ENCODE assay signal across 1 cellular context in genomic region chr17:79808763-79809529, GRCh38.
A peak's percentile ranks its signal among the peaks of the same experiment; 100 is the strongest.
TF ChIP-seq lines count a peak whose summit lies in the region.

No MANE protein-coding gene starts in this region.

TF ChIP-seq in HepG2, 621 proteins besides CTCF, POLR2A, EP300 and RAD21 (continued from another document and continues in another):
- peak; percentile 35; the same call in 1 of the 2 replicates for TF ChIP-seq TFDP1 (CRISPR knock-in tag; IDR thresholded peaks at IDR 0.05; ENCODE audit: borderline replicate concordance)
- TF ChIP-seq RFX5 (IDR thresholded peaks at IDR 0.05; ENCODE audit: low read depth, low read length): 0 out of 2 replicates have a peak, but pooled peaks have one; percentile 13
- TF ChIP-seq FOXA3 (CRISPR knock-in tag; IDR thresholded peaks at IDR 0.05): peak; percentile 28; the same call in 1 of the 2 replicates
- TF ChIP-seq ZNF326 (CRISPR knock-in tag; IDR thresholded peaks at IDR 0.05; ENCODE audit: borderline replicate concordance): 0 out of 2 replicates have a peak, but pooled peaks have one; percentile 37
- peak; percentile 83; the same call in 1 of the 2 replicates for TF ChIP-seq ZSCAN25 (CRISPR knock-in tag; IDR thresholded peaks at IDR 0.05)
- TF ChIP-seq ZNF263 (CRISPR knock-in tag; IDR thresholded peaks at IDR 0.05): peak; percentile 76
- TF ChIP-seq ZBED4 (CRISPR knock-in tag; IDR thresholded peaks at IDR 0.05; ENCODE audit: borderline replicate concordance): peak; percentile 38; the same call in 1 of the 2 replicates
- peak; percentile 24; the same call in 1 of the 2 replicates for TF ChIP-seq ZNF225 (CRISPR knock-in tag; IDR thresholded peaks at IDR 0.05)
- no peak for TF ChIP-seq SOX13 (IDR thresholded peaks at IDR 0.05)
- TF ChIP-seq SOX13 (CRISPR knock-in tag; conservative IDR thresholded peaks at IDR 0.05 in 1 of 2, IDR thresholded peaks at IDR 0.05 in 1 of 2): peak in 1 of 2 experiments; percentile 46; a peak in 1 of 4 replicates
- no peak; the same call in 1 of the 2 replicates for TF ChIP-seq ETV5 (CRISPR knock-in tag; IDR thresholded peaks at IDR 0.05; ENCODE audit: borderline replicate concordance)
- TF ChIP-seq ARID4A (CRISPR knock-in tag; IDR thresholded peaks at IDR 0.05; ENCODE audit: borderline replicate concordance): peak; percentile 51; the same call in 1 of the 2 replicates
- peak; percentile 89 for TF ChIP-seq ZNF687 (CRISPR knock-in tag; IDR thresholded peaks at IDR 0.05)
- TF ChIP-seq HMGXB4 (CRISPR knock-in tag; IDR thresholded peaks at IDR 0.05; ENCODE audit: borderline replicate concordance in 1 of 2, low read depth in 1 of 2): peak in 1 of 2 experiments; percentile 77; a peak in 2 of 4 replicates
- TF ChIP-seq HOXA5 (CRISPR knock-in tag; IDR thresholded peaks at IDR 0.05): no peak
- TF ChIP-seq MTERF4 (CRISPR knock-in tag; IDR thresholded peaks at IDR 0.05): peak; percentile 83
- no peak for TF ChIP-seq CENPT (CRISPR knock-in tag; IDR thresholded peaks at IDR 0.05; ENCODE audit: low read depth)
- TF ChIP-seq ZGPAT (CRISPR knock-in tag; IDR thresholded peaks at IDR 0.05): peak; percentile 38; the same call in 1 of the 2 replicates
- TF ChIP-seq CEBPG (CRISPR knock-in tag; IDR thresholded peaks at IDR 0.05): peak; percentile 49
- no peak for TF ChIP-seq BCLAF1 (IDR thresholded peaks at IDR 0.05)
- TF ChIP-seq ZNF609 (CRISPR knock-in tag; IDR thresholded peaks at IDR 0.05; ENCODE audit: borderline replicate concordance): 0 out of 2 replicates have a peak, but pooled peaks have one; percentile 51
- no peak for TF ChIP-seq ZNF367 (CRISPR knock-in tag; IDR thresholded peaks at IDR 0.05; ENCODE audit: borderline replicate concordance)
